ENCODE assay signal across 10 cellular contexts in the genomic region with DNA sequence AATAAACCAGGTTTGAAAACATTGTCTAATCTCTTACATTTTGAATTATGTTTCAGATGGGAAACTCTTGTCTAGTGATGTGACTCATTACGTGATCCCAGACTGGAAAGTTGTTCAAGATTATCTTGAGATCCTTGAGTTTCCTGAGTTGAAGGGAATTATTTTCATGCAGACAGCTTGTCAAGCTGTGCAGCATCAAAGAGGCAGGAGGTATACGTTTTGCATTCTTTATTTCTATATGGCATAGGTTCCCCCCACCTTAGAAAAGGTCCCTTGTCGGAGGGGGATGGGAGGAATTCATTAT. TPM values are rescaled to one million over a fixed set of nuclear protein-coding genes. Genes with fewer than 3 reads are reported as not detected.
DNase-seq lines count a peak whose midpoint lies in the region; ATAC-seq and TF ChIP-seq lines count a peak whose summit lies in the region.
"Had no signal": no experiment of that assay in that cellular context is flagged by ENCODE, and none has a peak within 500 bp of the region (broad histone marks: within the 10 kb centered on the region; RNA-seq: fewer than 3 reads in every experiment).

No MANE protein-coding gene starts in this region.

- H3K4me3 ChIP-seq in hepatocyte (no peak overlapping the region), thoracic aorta (peak overlapping the region; percentile 88)

- no peaks in the 10 kb centered on the region for H3K27me3 Mint-ChIP-seq in activated T-cell treated with anti-CD3 and anti-CD28 coated beads, Interleukin-2, amount 50 U/mL, for 4 hours (ENCODE audit: low read depth)
- no peaks in the 10 kb centered on the region for H3K27me3 Mint-ChIP-seq in T-helper 17 cell

- peak overlapping the region; percentile 93 for H2AFZ ChIP-seq in hepatocyte

- DNase-seq in activated T-cell treated with anti-CD3 and anti-CD28 coated beads, Interleukin-2, amount 50 U/mL, for 4 hours = no peak
- no peak for DNase-seq in activated T-cell treated with anti-CD3 and anti-CD28 coated beads, Interleukin-2, amount 50 U/mL, for 1 hour
- DNase-seq in T-helper 17 cell (no peak), hepatocyte (ENCODE audit: low spot score) (peak; percentile 31), thoracic aorta (ENCODE audit: low spot score) (no peak), anterior cingulate cortex (lab: John Stamatoyannopoulos, UW) (no peak), HT-29 (ENCODE audit: low spot score) (no peak), EL (no peak)
- DNase-seq: DMS153 had no signal

- no peaks in the 10 kb centered on the region for H3K27me3 ChIP-seq in hepatocyte
- H3K27me3 ChIP-seq in thoracic aorta (replicated peaks; ENCODE audit: insufficient read depth) = no peaks in the 10 kb centered on the region

- H3K79me2 ChIP-seq in hepatocyte = peaks cover 37% of the 10 kb centered on the region

- H3K9me2 ChIP-seq in hepatocyte (replicated peaks; ENCODE audit: insufficient read depth) = no peaks in the 10 kb centered on the region

- no peak for ATAC-seq in activated T-cell treated with anti-CD3 and anti-CD28 coated beads, Interleukin-2, amount 50 U/mL, for 4 hours
- no peak for ATAC-seq in T-helper 17 cell
- no peak for ATAC-seq in thoracic aorta (ENCODE audit: insufficient number of reproducible peaks, low FRiP score, low read depth)

- peaks cover 40% of the 10 kb centered on the region for H3K4me1 Mint-ChIP-seq in activated T-cell treated with anti-CD3 and anti-CD28 coated beads, Interleukin-2, amount 50 U/mL, for 4 hours (ENCODE audit: low read depth)
- peaks cover 24% of the 10 kb centered on the region for H3K4me1 Mint-ChIP-seq in T-helper 17 cell

- H3K27ac ChIP-seq in hepatocyte (peak overlapping the region; percentile 90), thoracic aorta (peak overlapping the region; percentile 83 to 88)

- H3K27ac Mint-ChIP-seq in T-helper 17 cell = peak overlapping the region; percentile 90

- H3K9me3 Mint-ChIP-seq in activated T-cell treated with anti-CD3 and anti-CD28 coated beads, Interleukin-2, amount 50 U/mL, for 4 hours = no peaks in the 10 kb centered on the region

- WGBS in hepatocyte (ENCODE audit: low lambda C conversion rate, missing lambda C conversion rate) = 38% methylated on average over 3 of the region's 3 CpGs

- H3K4me2 ChIP-seq in hepatocyte = peak overlapping the region; percentile 82

- H3K4me1 ChIP-seq in hepatocyte (ENCODE audit: insufficient read depth) = peaks cover 27% of the 10 kb centered on the region
- peaks cover 12 to 30% of the 10 kb centered on the region in 2 donors for H3K4me1 ChIP-seq in thoracic aorta (ENCODE audit: control insufficient read depth in 1 of 2, low read depth in 2 of 2)

- H3K9me3 ChIP-seq in T-helper 17 cell (ENCODE audit: control insufficient read depth, low read length, poor library complexity, severe bottlenecking) (no peaks in the 10 kb centered on the region), hepatocyte (ENCODE audit: low read depth) (no peaks in the 10 kb centered on the region), thoracic aorta (no peaks in the 10 kb centered on the region)

- H3K36me3 ChIP-seq in hepatocyte (replicated peaks; ENCODE audit: insufficient read depth, low read depth) = no peaks in the 10 kb centered on the region
- H3K36me3 ChIP-seq in thoracic aorta = peaks cover 3% of the 10 kb centered on the region

- H3K36me3 Mint-ChIP-seq in activated T-cell treated with anti-CD3 and anti-CD28 coated beads, Interleukin-2, amount 50 U/mL, for 4 hours (ENCODE audit: insufficient read depth) = no peaks in the 10 kb centered on the region
- no peaks in the 10 kb centered on the region for H3K36me3 Mint-ChIP-seq in T-helper 17 cell (ENCODE audit: low read depth)

- TF ChIP-seq CTCF in hepatocyte (IDR thresholded peaks at IDR 0.05; ENCODE audit: poor library complexity) (no peak), thoracic aorta (IDR thresholded peaks at IDR 0.05) (no peak)

- H3K4me3 Mint-ChIP-seq in activated T-cell treated with anti-CD3 and anti-CD28 coated beads, Interleukin-2, amount 50 U/mL, for 4 hours = peak overlapping the region; percentile 87
- peak overlapping the region; percentile 88 for H3K4me3 Mint-ChIP-seq in T-helper 17 cell

- no peaks in the 10 kb centered on the region for H4K20me1 ChIP-seq in hepatocyte (ENCODE audit: insufficient read depth, poor library complexity, severe bottlenecking)

RNA-seq across cellular contexts. Expression of a gene that starts 1.5 kb away (rescaled TPM):
- 10 to 100 TPM; 22.7 to 32.1 (median 26.3) TPM for total RNA-seq in activated T-cell treated with anti-CD3 and anti-CD28 coated beads, Interleukin-2, amount 50 U/mL, for 4 hours
- total RNA-seq in T-helper 17 cell = 10 to 100 TPM; 22.1 to 22.3 TPM
- total RNA-seq in hepatocyte = 29.5 and 34.4 TPM in 2 replicates
- 18.6 and 20.3 TPM in 2 replicates for polyA plus RNA-seq in hepatocyte
- total RNA-seq in thoracic aorta = 10 to 100 TPM; 36.8 to 45.1 TPM
- 5.7 and 14.5 TPM in 2 replicates for total RNA-seq in HT-29 (2014; rRNA removed; shearing (Covaris generic))

RNA-seq across cellular contexts. Expression of a gene that starts 41.3 kb away (rescaled TPM):
- not detected for total RNA-seq in activated T-cell treated with anti-CD3 and anti-CD28 coated beads, Interleukin-2, amount 50 U/mL, for 4 hours
- total RNA-seq in T-helper 17 cell (not detected), hepatocyte (0.07 and 0.12 TPM in 2 replicates), thoracic aorta (not detected)
- 0.25 TPM in 1 of 2 replicates, not detected in the other for polyA plus RNA-seq in hepatocyte
- total RNA-seq in HT-29 (2014; rRNA removed; shearing (Covaris generic)) = 0.51 TPM in 1 of 2 replicates, not detected in the other
- total RNA-seq: esophagus mucosa had no signal
